ENCODE assay signal across 1 cellular context in the genomic region with DNA sequence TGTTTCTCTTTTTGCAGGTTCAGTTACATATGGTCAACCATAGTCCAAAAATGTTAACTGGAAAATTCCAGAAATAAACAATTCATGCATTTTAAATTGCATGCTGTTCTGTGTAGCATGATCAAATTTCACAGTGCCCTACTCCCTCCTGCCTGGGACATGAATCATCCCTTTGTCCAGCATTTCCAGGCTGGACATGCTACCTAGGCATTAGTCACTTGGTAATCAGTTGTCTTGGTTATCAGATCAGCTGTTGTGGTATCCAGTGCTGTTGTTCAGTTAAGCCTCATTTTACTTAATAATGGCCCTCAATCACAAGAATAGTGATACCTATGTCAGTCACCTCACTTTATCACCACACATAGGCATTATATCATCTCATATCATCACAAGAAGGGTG.
TF ChIP-seq lines count a peak whose summit lies in the region.

No MANE protein-coding gene starts in this region.

TF ChIP-seq in HCT116, 20 proteins besides CTCF, POLR2A, EP300 and RAD21 (continued from another document):
- TF ChIP-seq, protein P1, sequence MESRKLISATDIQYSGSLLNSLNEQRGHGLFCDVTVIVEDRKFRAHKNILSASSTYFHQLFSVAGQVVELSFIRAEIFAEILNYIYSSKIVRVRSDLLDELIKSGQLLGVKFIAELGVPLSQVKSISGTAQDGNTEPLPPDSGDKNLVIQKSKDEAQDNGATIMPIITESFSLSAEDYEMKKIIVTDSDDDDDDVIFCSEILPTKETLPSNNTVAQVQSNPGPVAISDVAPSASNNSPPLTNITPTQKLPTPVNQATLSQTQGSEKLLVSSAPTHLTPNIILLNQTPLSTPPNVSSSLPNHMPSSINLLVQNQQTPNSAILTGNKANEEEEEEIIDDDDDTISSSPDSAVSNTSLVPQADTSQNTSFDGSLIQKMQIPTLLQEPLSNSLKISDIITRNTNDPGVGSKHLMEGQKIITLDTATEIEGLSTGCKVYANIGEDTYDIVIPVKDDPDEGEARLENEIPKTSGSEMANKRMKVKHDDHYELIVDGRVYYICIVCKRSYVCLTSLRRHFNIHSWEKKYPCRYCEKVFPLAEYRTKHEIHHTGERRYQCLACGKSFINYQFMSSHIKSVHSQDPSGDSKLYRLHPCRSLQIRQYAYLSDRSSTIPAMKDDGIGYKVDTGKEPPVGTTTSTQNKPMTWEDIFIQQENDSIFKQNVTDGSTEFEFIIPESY (IDR thresholded peaks at IDR 0.05; ENCODE audit: extremely low read depth, insufficient replicate concordance, low read length), result no peak
- peak; percentile 68 for TF ChIP-seq JUND (IDR thresholded peaks at IDR 0.05)
- 0 out of 2 replicates have a peak, but pooled peaks have one; percentile 19 for TF ChIP-seq CBX3 (IDR thresholded peaks at IDR 0.05; ENCODE audit: low read depth)
- peak; percentile 45; the same call in 1 of the 2 replicates for TF ChIP-seq FOSL1 (IDR thresholded peaks at IDR 0.05; ENCODE audit: low read depth)
